ENCODE assay signal across 12 cellular contexts in the genomic region with DNA sequence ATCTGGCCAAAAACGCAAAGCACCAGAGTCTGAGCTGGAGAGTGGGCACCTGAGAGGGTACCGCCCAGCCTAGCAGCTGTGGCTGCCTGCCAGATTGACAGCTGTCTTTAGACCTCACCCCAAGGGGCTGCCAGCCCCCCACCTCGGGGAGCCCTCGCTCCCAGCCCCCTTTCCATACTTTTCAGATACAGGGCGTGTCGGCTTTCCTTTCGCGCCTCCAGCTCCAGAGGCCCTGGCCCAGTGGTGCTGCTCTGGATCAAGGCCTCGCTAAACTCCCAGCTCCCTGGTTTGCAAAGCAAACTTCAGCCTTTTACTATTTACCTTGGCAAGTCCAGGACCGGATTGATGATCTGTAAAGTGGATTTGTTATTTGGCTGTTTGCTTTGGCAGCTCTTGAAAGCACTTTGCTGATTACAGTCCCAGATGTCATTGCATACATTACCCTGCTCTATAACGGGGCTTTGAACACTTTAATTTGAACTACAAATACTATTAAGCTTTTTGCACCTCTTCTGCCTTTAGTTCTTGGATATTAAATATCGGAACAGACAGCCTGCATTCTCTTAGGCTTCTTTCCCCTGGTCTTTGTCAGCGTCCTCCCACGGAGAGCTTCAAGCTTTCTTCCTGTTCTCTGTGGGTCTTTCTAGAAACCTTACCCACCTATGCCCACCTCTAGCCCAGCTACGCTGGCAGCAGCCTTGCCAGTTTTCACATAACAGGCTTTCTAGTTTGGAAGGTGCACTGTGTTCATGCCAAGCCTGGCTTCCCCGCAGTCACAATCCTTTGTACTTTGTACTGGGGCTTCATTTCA.
DNase-seq lines count a peak whose midpoint lies in the region; ATAC-seq and TF ChIP-seq lines count a peak whose summit lies in the region.
"Had no signal": no experiment of that assay in that cellular context is flagged by ENCODE, and none has a peak within 500 bp of the region (broad histone marks: within the 10 kb centered on the region; RNA-seq: fewer than 3 reads in every experiment).

No MANE protein-coding gene starts in this region.

- no peaks in the 10 kb centered on the region for H3K27me3 ChIP-seq in esophagus muscularis mucosa
- H3K27me3 ChIP-seq in psoas muscle (ENCODE audit: insufficient read depth in 3 of 3, low read length in 2 of 3): no peaks in the 10 kb centered on the region

- H3K4me1 ChIP-seq in esophagus muscularis mucosa: peaks cover 35 to 72% (median 62%) of the 10 kb centered on the region in 4 donors
- no peaks in the 10 kb centered on the region for H3K4me1 ChIP-seq in psoas muscle

- TF ChIP-seq POLR2A in esophagus muscularis mucosa (IDR thresholded peaks at IDR 0.05; ENCODE audit: low read depth): no peak

- H3K27ac Mint-ChIP-seq in osteocyte (ENCODE audit: unreplicated experiment): peak overlapping the region; percentile 62
- H3K27ac Mint-ChIP-seq in activated naive CD8-positive, alpha-beta T cell treated with anti-CD3 and anti-CD28 coated beads, Interleukin-2, amount 50 U/mL, for 24 hours: no peak overlapping the region
- H3K27ac Mint-ChIP-seq: CD4-positive, alpha-beta memory T cell; stimulated activated naive CD8-positive, alpha-beta T cell treated with anti-CD3 and anti-CD28 coated beads, Interleukin-15, Interleukin-2, amounts not matched to agents 100 ng/mL and 50 ng/mL, for 24 hours had no signal

- TF ChIP-seq CTCF in esophagus muscularis mucosa (IDR thresholded peaks at IDR 0.05) (no peak), osteocyte (IDR thresholded peaks at IDR 0.05) (no peak), psoas muscle (IDR thresholded peaks at IDR 0.05) (no peak)

- H3K36me3 Mint-ChIP-seq in osteocyte (ENCODE audit: unreplicated experiment): no peaks in the 10 kb centered on the region
- H3K36me3 Mint-ChIP-seq in activated naive CD8-positive, alpha-beta T cell treated with anti-CD3 and anti-CD28 coated beads, Interleukin-2, amount 50 U/mL, for 24 hours (ENCODE audit: low read depth): no peaks in the 10 kb centered on the region
- H3K36me3 Mint-ChIP-seq: immature natural killer cell had no signal

- POLR2A ChIA-PET in HEK293T (lab: Yijun Ruan, JAX): interaction anchor here (0.8 kb wide), 1 partner anchor 84 kb away, joined by 3 read pairs; no protein-coding TSS in a partner anchor

- H3K27me3 Mint-ChIP-seq in osteocyte (ENCODE audit: unreplicated experiment): no peaks in the 10 kb centered on the region
- no peaks in the 10 kb centered on the region for H3K27me3 Mint-ChIP-seq in activated naive CD8-positive, alpha-beta T cell treated with anti-CD3 and anti-CD28 coated beads, Interleukin-2, amount 50 U/mL, for 24 hours
- H3K27me3 Mint-ChIP-seq: CD4-positive, alpha-beta memory T cell; stimulated activated naive CD8-positive, alpha-beta T cell treated with anti-CD3 and anti-CD28 coated beads, Interleukin-15, Interleukin-2, amounts not matched to agents 100 ng/mL and 50 ng/mL, for 24 hours had no signal

- H3K4me1 Mint-ChIP-seq in osteocyte (ENCODE audit: unreplicated experiment): peaks cover 49% of the 10 kb centered on the region
- no peaks in the 10 kb centered on the region for H3K4me1 Mint-ChIP-seq in activated naive CD8-positive, alpha-beta T cell treated with anti-CD3 and anti-CD28 coated beads, Interleukin-2, amount 50 U/mL, for 24 hours
- H3K4me1 Mint-ChIP-seq: immature natural killer cell had no signal

- H3K9me3 Mint-ChIP-seq in osteocyte (ENCODE audit: unreplicated experiment): no peaks in the 10 kb centered on the region
- H3K9me3 Mint-ChIP-seq in activated naive CD8-positive, alpha-beta T cell treated with anti-CD3 and anti-CD28 coated beads, Interleukin-2, amount 50 U/mL, for 24 hours: no peaks in the 10 kb centered on the region
- H3K9me3 Mint-ChIP-seq: immature natural killer cell; stimulated activated naive CD8-positive, alpha-beta T cell treated with anti-CD3 and anti-CD28 coated beads, Interleukin-15, Interleukin-2, amounts not matched to agents 100 ng/mL and 50 ng/mL, for 24 hours had no signal

- H3K36me3 ChIP-seq in esophagus muscularis mucosa (no peaks in the 10 kb centered on the region), psoas muscle (ENCODE audit: insufficient read depth in 1 of 2, low read depth in 1 of 2) (no peaks in the 10 kb centered on the region)

- DNase-seq in HEK293T (ENCODE audit: extremely low spot score): peak; percentile 30
- DNase-seq in NCI-H446 (lab: John Stamatoyannopoulos, UW): peak; percentile 84 to 92
- no peak for DNase-seq in esophagus muscularis mucosa (ENCODE audit: extremely low spot score)
- no peak for DNase-seq in osteocyte (ENCODE audit: extremely low spot score, unreplicated experiment)
- no peak for DNase-seq in activated naive CD8-positive, alpha-beta T cell treated with anti-CD3 and anti-CD28 coated beads, Interleukin-2, amount 50 U/mL, for 24 hours
- DNase-seq in psoas muscle: no peak
- DNase-seq: CD4-positive, alpha-beta memory T cell; immature natural killer cell had no signal

- peak overlapping the region; percentile 72 to 79 (median 75) for H3K27ac ChIP-seq in esophagus muscularis mucosa (replicated peaks in 1 of 4)
- H3K27ac ChIP-seq in psoas muscle: no peak overlapping the region

- no peak overlapping the region for H3K4me3 Mint-ChIP-seq in osteocyte (ENCODE audit: unreplicated experiment)
- H3K4me3 Mint-ChIP-seq in activated naive CD8-positive, alpha-beta T cell treated with anti-CD3 and anti-CD28 coated beads, Interleukin-2, amount 50 U/mL, for 24 hours: no peak overlapping the region
- H3K4me3 Mint-ChIP-seq: CD4-positive, alpha-beta memory T cell; immature natural killer cell; stimulated activated naive CD8-positive, alpha-beta T cell treated with anti-CD3 and anti-CD28 coated beads, Interleukin-15, Interleukin-2, amounts not matched to agents 100 ng/mL and 50 ng/mL, for 24 hours had no signal

- no peak overlapping the region for H3K4me3 ChIP-seq in esophagus muscularis mucosa
- H3K4me3 ChIP-seq in psoas muscle: no peak overlapping the region
- H3K4me3 ChIP-seq: skin epidermis had no signal

- WGBS in esophagus muscularis mucosa: 36% methylated on average over 16 of the region's 16 CpGs
- WGBS in psoas muscle, 3 donors: 68 to 79% (median 77%) methylated on average over 16 of the region's 16 CpGs

- CTCF ChIA-PET in HEK293T (lab: Yijun Ruan, JAX): interaction anchor here (0.7 to 1.2 kb wide), 2 partner anchors 33 to 54 kb away, joined by 3 to 4 read pairs; no protein-coding TSS in a partner anchor

- intact Hi-C loops in esophagus muscularis mucosa (cut with DNase I): no loop called here
- intact Hi-C loops in psoas muscle (cut with DNase I): loop anchor here in 1 of 2 donors (10.0 kb wide), 1 partner anchor 759 kb away; no protein-coding TSS in a partner anchor

- no peak for ATAC-seq in activated naive CD8-positive, alpha-beta T cell treated with anti-CD3 and anti-CD28 coated beads, Interleukin-2, amount 50 U/mL, for 24 hours
- ATAC-seq in GM18502 (IDR thresholded peaks at IDR 0.05; ENCODE audit: poor library complexity, unreplicated experiment): no peak
- ATAC-seq in psoas muscle: no peak
- ATAC-seq in GM21786 (IDR thresholded peaks at IDR 0.05; ENCODE audit: unreplicated experiment): no peak

- H3K9me3 ChIP-seq in esophagus muscularis mucosa (no peaks in the 10 kb centered on the region), psoas muscle (no peaks in the 10 kb centered on the region)

- no peak for TF ChIP-seq EP300 in esophagus muscularis mucosa (IDR thresholded peaks at IDR 0.05)

TF ChIP-seq in HEK293T, 16 proteins besides CTCF, POLR2A, EP300 and RAD21:
- TF ChIP-seq LEF1 (IDR thresholded peaks at IDR 0.05; ENCODE audit: borderline replicate concordance) (peak; percentile 77; the same call in 1 of the 2 replicates), SUZ12 (IDR thresholded peaks at IDR 0.05) (no peak), BHLHE40 (IDR thresholded peaks at IDR 0.05; ENCODE audit: borderline replicate concordance) (no peak)
- TF ChIP-seq, protein P1, sequence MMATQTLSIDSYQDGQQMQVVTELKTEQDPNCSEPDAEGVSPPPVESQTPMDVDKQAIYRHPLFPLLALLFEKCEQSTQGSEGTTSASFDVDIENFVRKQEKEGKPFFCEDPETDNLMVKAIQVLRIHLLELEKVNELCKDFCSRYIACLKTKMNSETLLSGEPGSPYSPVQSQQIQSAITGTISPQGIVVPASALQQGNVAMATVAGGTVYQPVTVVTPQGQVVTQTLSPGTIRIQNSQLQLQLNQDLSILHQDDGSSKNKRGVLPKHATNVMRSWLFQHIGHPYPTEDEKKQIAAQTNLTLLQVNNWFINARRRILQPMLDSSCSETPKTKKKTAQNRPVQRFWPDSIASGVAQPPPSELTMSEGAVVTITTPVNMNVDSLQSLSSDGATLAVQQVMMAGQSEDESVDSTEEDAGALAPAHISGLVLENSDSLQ (IDR thresholded peaks at IDR 0.05): 0 out of 2 replicates have a peak, but pooled peaks have one; percentile 11

Comparison
In these comparisons a context has a peak if more than half of its experiments do, and no peak if none do; other contexts are left out.
1. DNase-seq: peak in HEK293T (single experiment) and NCI-H446 (2 of 2); none in esophagus muscularis mucosa (single experiment), osteocyte (single experiment), activated naive CD8-positive, alpha-beta T cell treated with anti-CD3 and anti-CD28 coated beads, Interleukin-2, amount 50 U/mL, for 24 hours (single experiment) and psoas muscle (0 of 2).